In genomic region chr5:139407517-139407916, GRCh38 we compare ENCODE assay signal across 17 cellular contexts.
DNase-seq lines count a peak whose midpoint lies in the region; ATAC-seq and TF ChIP-seq lines count a peak whose summit lies in the region.
"Had no signal": no experiment of that assay in that cellular context is flagged by ENCODE, and none has a peak within 500 bp of the region (broad histone marks: within the 10 kb centered on the region; RNA-seq: fewer than 3 reads in every experiment).

No MANE protein-coding gene starts in this region.

- H3K4me3 Mint-ChIP-seq in central memory CD8-positive, alpha-beta T cell: no peak overlapping the region
- H3K4me3 Mint-ChIP-seq: CD4-positive, alpha-beta T cell; WTC11 had no signal

- DNase-seq in DMS 273 (lab: John Stamatoyannopoulos, UW; ENCODE audit: unreplicated experiment) (peak; percentile 31), DMS 273 treated with DMSO at 0.1 percent for 48 hours (lab: John Stamatoyannopoulos, UW) (no peak), GM10248 (ENCODE audit: extremely low spot score) (peak; percentile 57), NOMO-1 treated with dmso at 0.1 percent for 144 hours (lab: John Stamatoyannopoulos, UW; ENCODE audit: unreplicated experiment) (peak; percentile 24)
- no peak for DNase-seq in central memory CD8-positive, alpha-beta T cell (ENCODE audit: low spot score in 2 of 2)
- DNase-seq: activated CD8-positive, alpha-beta memory T cell treated with anti-CD3 and anti-CD28 coated beads, Interleukin-2, amount 50 U/mL, for 4 hours; CD4-positive, alpha-beta T cell; central memory CD4-positive, alpha-beta T cell; NCI-H2081; stimulated activated CD4-positive, alpha-beta T cell treated with anti-CD3 and anti-CD28 coated beads, Interleukin-1b, Interleukin-23, amount 100 ng/mL, for 48 hours had no signal

- ATAC-seq in central memory CD8-positive, alpha-beta T cell (replicated peaks; ENCODE audit: extremely low read depth, poor library complexity, severe bottlenecking): no peak
- ATAC-seq in GM19397 (IDR thresholded peaks at IDR 0.05; ENCODE audit: unreplicated experiment) (no peak), GM18517 (IDR thresholded peaks at IDR 0.05; ENCODE audit: unreplicated experiment) (no peak), GM18519 (IDR thresholded peaks at IDR 0.05; ENCODE audit: low FRiP score, unreplicated experiment) (no peak)
- ATAC-seq: gastroesophageal sphincter, SK-N-SH treated with all-trans-retinoic acid at 6 μM for 48 hours, WTC11 had no signal

- peaks cover 6% of the 10 kb centered on the region for H3K36me3 Mint-ChIP-seq in central memory CD8-positive, alpha-beta T cell (ENCODE audit: insufficient read depth)
- H3K36me3 Mint-ChIP-seq: WTC11 had no signal

- H3K27me3 Mint-ChIP-seq in central memory CD8-positive, alpha-beta T cell: no peaks in the 10 kb centered on the region
- H3K27me3 Mint-ChIP-seq: CD4-positive, alpha-beta T cell had no signal

- POLR2A ChIA-PET in GM10248 (lab: Yijun Ruan, JAX): no interaction called here

- no peaks in the 10 kb centered on the region for H3K9me3 Mint-ChIP-seq in central memory CD8-positive, alpha-beta T cell
- H3K9me3 Mint-ChIP-seq: CD4-positive, alpha-beta T cell; neural crest cell; WTC11 had no signal

- TF ChIP-seq CTCF in GM10248 (IDR thresholded peaks at IDR 0.05; ENCODE audit: control extremely low read depth, extremely low read depth, low read depth, missing control alignments): no peak

- CTCF ChIA-PET in GM10248 (lab: Yijun Ruan, JAX): interaction anchor here (1.3 to 3.5 kb wide), 5 partner anchors 12 to 226 kb away, joined by 3 to 17 read pairs (median 5); no protein-coding TSS in a partner anchor

- H3K27ac Mint-ChIP-seq in central memory CD8-positive, alpha-beta T cell (ENCODE audit: low read depth): peak overlapping the region; percentile 29
- H3K27ac Mint-ChIP-seq: CD4-positive, alpha-beta T cell; WTC11 had no signal

- peaks cover 23% of the 10 kb centered on the region for H3K4me1 Mint-ChIP-seq in central memory CD8-positive, alpha-beta T cell

Comparison
In these comparisons a context has a peak if more than half of its experiments do, and no peak if none do; other contexts are left out.
1. DNase-seq: peak in DMS 273 (single experiment), GM10248 (single experiment) and NOMO-1 treated with dmso at 0.1 percent for 144 hours (single experiment); none in DMS 273 treated with DMSO at 0.1 percent for 48 hours (single experiment) and central memory CD8-positive, alpha-beta T cell (0 of 2).